14 cellular contexts compared by ENCODE assay signal in the genomic region with DNA sequence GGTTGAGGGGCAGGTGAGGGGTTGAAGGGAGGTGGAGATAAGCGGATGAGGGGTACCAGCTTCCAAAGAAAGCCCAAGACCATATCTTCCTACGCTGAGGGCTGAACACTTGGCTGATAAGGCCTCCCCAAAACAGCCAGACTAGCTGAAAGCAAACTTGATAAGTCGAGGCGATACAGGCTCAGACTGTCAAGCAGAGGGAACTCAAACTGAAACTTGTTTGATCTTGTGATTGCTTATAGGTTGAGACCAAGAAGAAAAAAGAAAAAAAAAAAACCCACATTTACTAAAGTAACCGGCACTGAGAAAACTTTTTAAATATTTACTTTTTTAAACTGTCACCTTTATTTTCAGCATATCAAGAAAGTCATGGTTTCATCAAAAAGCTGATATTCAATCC.
DNase-seq lines count a peak whose midpoint lies in the region; ATAC-seq, FAIRE-seq and TF ChIP-seq lines count a peak whose summit lies in the region.
"Had no signal": no experiment of that assay in that cellular context is flagged by ENCODE, and none has a peak within 500 bp of the region (broad histone marks: within the 10 kb centered on the region; RNA-seq: fewer than 3 reads in every experiment).

No MANE protein-coding gene starts in this region.

- intact Hi-C loops in dendritic cell treated with granulocyte-macrophage colony-stimulating factor and Interleukin-4, amounts not matched to agents 40 ng/mL and 50 ng/mL, for 4 days (cut with micrococcal nuclease) = no loop called here

- FAIRE-seq in H54 (lab: Jason Lieb, UNC) = no peak

- ATAC-seq in T-helper 17 cell (peak; percentile 75), HG02970 (IDR thresholded peaks at IDR 0.05; ENCODE audit: low FRiP score, unreplicated experiment) (no peak)
- peak; percentile 77 for ATAC-seq in stimulated activated naive CD8-positive, alpha-beta T cell treated with anti-CD3 and anti-CD28 coated beads, Interleukin-15, amount 100 ng/mL, for 72 hours

- no peaks in the 10 kb centered on the region for H3K36me3 Mint-ChIP-seq in T-helper 17 cell (ENCODE audit: low read depth)
- peaks cover 33% of the 10 kb centered on the region for H3K36me3 Mint-ChIP-seq in dendritic cell treated with granulocyte-macrophage colony-stimulating factor and Interleukin-4, amounts not matched to agents 40 ng/mL and 50 ng/mL, for 4 days (ENCODE audit: low read depth)

- peak overlapping the region; percentile 95 for H3K27ac Mint-ChIP-seq in T-helper 17 cell
- peak overlapping the region; percentile 84 for H3K27ac Mint-ChIP-seq in dendritic cell treated with granulocyte-macrophage colony-stimulating factor and Interleukin-4, amounts not matched to agents 40 ng/mL and 50 ng/mL, for 4 days
- H3K27ac Mint-ChIP-seq in stimulated activated naive CD8-positive, alpha-beta T cell treated with anti-CD3 and anti-CD28 coated beads, Interleukin-15, amount 100 ng/mL, for 72 hours = peak overlapping the region; percentile 73 to 87

- peak overlapping the region; percentile 61 for H3K4me3 Mint-ChIP-seq in T-helper 17 cell
- H3K4me3 Mint-ChIP-seq in dendritic cell treated with granulocyte-macrophage colony-stimulating factor and Interleukin-4, amounts not matched to agents 40 ng/mL and 50 ng/mL, for 4 days = peak overlapping the region; percentile 23
- H3K4me3 Mint-ChIP-seq in stimulated activated naive CD8-positive, alpha-beta T cell treated with anti-CD3 and anti-CD28 coated beads, Interleukin-15, amount 100 ng/mL, for 72 hours = peak overlapping the region; percentile 52 to 63

- no peaks in the 10 kb centered on the region for H3K9me3 Mint-ChIP-seq in dendritic cell treated with granulocyte-macrophage colony-stimulating factor and Interleukin-4, amounts not matched to agents 40 ng/mL and 50 ng/mL, for 4 days
- no peaks in the 10 kb centered on the region for H3K9me3 Mint-ChIP-seq in stimulated activated naive CD8-positive, alpha-beta T cell treated with anti-CD3 and anti-CD28 coated beads, Interleukin-15, amount 100 ng/mL, for 72 hours

- no peak for TF ChIP-seq POLR2A in H54 (IDR thresholded peaks at IDR 0.05; ENCODE audit: low read depth, low read length)

- peak; percentile 23 for DNase-seq in activated naive CD4-positive, alpha-beta T cell treated with Interleukin-2 at 50 U/mL for 16 hours
- DNase-seq in activated naive CD4-positive, alpha-beta T cell (lab: John Stamatoyannopoulos, UW) = no peak
- DNase-seq in T-helper 17 cell (no peak), NAMALWA (ENCODE audit: low spot score) (no peak), H54 (ENCODE audit: insufficient read length, low spot score) (no peak)
- DNase-seq in stimulated activated naive CD8-positive, alpha-beta T cell treated with anti-CD3 and anti-CD28 coated beads, Interleukin-15, amount 100 ng/mL, for 72 hours = peak in 1 of 2 donors; percentile 33
- DNase-seq: DMS79, NCI-H146, NCI-H524 treated with DMSO at 0.1 percent for 48 hours, occipital lobe, Peyer's patch had no signal

- no peaks in the 10 kb centered on the region for H3K27me3 Mint-ChIP-seq in T-helper 17 cell
- no peaks in the 10 kb centered on the region for H3K27me3 Mint-ChIP-seq in dendritic cell treated with granulocyte-macrophage colony-stimulating factor and Interleukin-4, amounts not matched to agents 40 ng/mL and 50 ng/mL, for 4 days
- H3K27me3 Mint-ChIP-seq in stimulated activated naive CD8-positive, alpha-beta T cell treated with anti-CD3 and anti-CD28 coated beads, Interleukin-15, amount 100 ng/mL, for 72 hours = no peaks in the 10 kb centered on the region

- H3K9me3 ChIP-seq in T-helper 17 cell (ENCODE audit: control insufficient read depth, low read length, poor library complexity, severe bottlenecking) = no peaks in the 10 kb centered on the region
- H3K9me3 ChIP-seq: Peyer's patch, tibial nerve had no signal

- H3K4me1 Mint-ChIP-seq in T-helper 17 cell = peaks cover 48% of the 10 kb centered on the region
- H3K4me1 Mint-ChIP-seq in dendritic cell treated with granulocyte-macrophage colony-stimulating factor and Interleukin-4, amounts not matched to agents 40 ng/mL and 50 ng/mL, for 4 days (ENCODE audit: low read depth) = peaks cover 81% of the 10 kb centered on the region
- H3K4me1 Mint-ChIP-seq in stimulated activated naive CD8-positive, alpha-beta T cell treated with anti-CD3 and anti-CD28 coated beads, Interleukin-15, amount 100 ng/mL, for 72 hours = peaks cover 79% of the 10 kb centered on the region
